In genomic region chr1:244256086-244256485, GRCh38 we compare ENCODE assay signal across 1 cellular context.
TF ChIP-seq lines count a peak whose summit lies in the region.

No MANE protein-coding gene starts in this region.

TF ChIP-seq in GM23338, 12 proteins besides CTCF, POLR2A, EP300 and RAD21 (continued from another document):
- no peak for TF ChIP-seq ZNF462 (CRISPR knock-in tag; IDR thresholded peaks at IDR 0.05)
